Comparison of ENCODE assay signal across 1 cellular context in the genomic region with DNA sequence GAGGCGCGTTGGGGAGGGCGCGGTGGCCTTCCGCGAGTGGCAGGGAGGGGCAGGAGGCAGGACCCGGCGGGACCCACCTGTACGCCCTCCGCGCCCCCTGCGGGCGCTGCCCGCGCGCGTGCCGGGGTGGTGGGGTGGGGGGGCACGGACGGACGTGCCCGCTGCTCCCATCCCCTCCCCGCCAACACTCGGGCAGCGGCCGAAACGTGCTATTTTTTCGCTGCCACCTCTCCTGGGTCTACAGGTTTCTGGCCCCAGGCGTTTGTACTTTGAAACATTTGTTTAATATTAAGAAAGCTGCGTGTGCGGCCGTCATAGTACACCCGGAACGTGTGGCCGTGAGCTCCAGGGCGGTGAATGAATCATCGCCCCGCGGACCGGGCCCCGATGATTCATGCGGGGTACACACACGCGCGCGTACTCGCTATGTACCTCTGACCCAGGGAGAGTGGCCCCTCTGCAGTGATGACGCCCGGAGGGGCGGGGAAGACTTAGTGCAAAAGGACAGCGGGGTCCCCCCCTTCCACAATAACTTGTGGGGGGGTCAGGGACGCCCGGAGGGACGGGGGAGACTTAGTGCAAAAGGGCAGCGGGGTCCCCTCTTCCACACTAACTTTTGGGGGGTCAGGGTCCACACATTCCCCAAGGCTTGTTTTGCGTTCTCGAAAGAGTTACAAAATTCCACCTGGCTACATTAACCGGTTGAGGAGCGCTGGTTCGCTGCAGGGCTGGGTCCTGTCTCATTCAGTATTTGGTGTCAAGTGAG.
A peak's percentile ranks its signal among the peaks of the same experiment; 100 is the strongest.
TF ChIP-seq lines count a peak whose summit lies in the region.

No MANE protein-coding gene starts in this region.

TF ChIP-seq in HepG2, 621 proteins besides CTCF, POLR2A, EP300 and RAD21 (continued from another document and continues in another):
- TF ChIP-seq SKIL (CRISPR knock-in tag; IDR thresholded peaks at IDR 0.05; ENCODE audit: borderline replicate concordance) = no peak; the same call in 1 of the 2 replicates
- TF ChIP-seq NFE2L1 (CRISPR knock-in tag; IDR thresholded peaks at IDR 0.05; ENCODE audit: borderline replicate concordance) = no peak
- TF ChIP-seq, protein P1, sequence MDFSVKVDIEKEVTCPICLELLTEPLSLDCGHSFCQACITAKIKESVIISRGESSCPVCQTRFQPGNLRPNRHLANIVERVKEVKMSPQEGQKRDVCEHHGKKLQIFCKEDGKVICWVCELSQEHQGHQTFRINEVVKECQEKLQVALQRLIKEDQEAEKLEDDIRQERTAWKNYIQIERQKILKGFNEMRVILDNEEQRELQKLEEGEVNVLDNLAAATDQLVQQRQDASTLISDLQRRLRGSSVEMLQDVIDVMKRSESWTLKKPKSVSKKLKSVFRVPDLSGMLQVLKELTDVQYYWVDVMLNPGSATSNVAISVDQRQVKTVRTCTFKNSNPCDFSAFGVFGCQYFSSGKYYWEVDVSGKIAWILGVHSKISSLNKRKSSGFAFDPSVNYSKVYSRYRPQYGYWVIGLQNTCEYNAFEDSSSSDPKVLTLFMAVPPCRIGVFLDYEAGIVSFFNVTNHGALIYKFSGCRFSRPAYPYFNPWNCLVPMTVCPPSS (IDR thresholded peaks at IDR 0.05) = no peak
- TF ChIP-seq FOSL2 (CRISPR knock-in tag; IDR thresholded peaks at IDR 0.05) = peak; percentile 99
- TF ChIP-seq ZFP36 (IDR thresholded peaks at IDR 0.05; ENCODE audit: borderline replicate concordance, low read depth, low read length, partially characterized antibody) = no peak
- TF ChIP-seq ZEB1 (IDR thresholded peaks at IDR 0.05; ENCODE audit: insufficient replicate concordance, low read depth) = peak; percentile 8
- TF ChIP-seq HOXA7 (CRISPR knock-in tag; IDR thresholded peaks at IDR 0.05) = no peak
- no peak for TF ChIP-seq ZBTB8A (CRISPR knock-in tag; IDR thresholded peaks at IDR 0.05; ENCODE audit: borderline replicate concordance, low read depth)
- TF ChIP-seq, protein P2, sequence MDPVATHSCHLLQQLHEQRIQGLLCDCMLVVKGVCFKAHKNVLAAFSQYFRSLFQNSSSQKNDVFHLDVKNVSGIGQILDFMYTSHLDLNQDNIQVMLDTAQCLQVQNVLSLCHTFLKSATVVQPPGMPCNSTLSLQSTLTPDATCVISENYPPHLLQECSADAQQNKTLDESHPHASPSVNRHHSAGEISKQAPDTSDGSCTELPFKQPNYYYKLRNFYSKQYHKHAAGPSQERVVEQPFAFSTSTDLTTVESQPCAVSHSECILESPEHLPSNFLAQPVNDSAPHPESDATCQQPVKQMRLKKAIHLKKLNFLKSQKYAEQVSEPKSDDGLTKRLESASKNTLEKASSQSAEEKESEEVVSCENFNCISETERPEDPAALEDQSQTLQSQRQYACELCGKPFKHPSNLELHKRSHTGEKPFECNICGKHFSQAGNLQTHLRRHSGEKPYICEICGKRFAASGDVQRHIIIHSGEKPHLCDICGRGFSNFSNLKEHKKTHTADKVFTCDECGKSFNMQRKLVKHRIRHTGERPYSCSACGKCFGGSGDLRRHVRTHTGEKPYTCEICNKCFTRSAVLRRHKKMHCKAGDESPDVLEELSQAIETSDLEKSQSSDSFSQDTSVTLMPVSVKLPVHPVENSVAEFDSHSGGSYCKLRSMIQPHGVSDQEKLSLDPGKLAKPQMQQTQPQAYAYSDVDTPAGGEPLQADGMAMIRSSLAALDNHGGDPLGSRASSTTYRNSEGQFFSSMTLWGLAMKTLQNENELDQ (CRISPR knock-in tag; IDR thresholded peaks at IDR 0.05; ENCODE audit: borderline replicate concordance) = no peak
- peak; percentile 70; the same call in 1 of the 2 replicates for TF ChIP-seq HNF1B (CRISPR knock-in tag; IDR thresholded peaks at IDR 0.05)
- no peak for TF ChIP-seq ZNF256 (CRISPR knock-in tag; conservative IDR thresholded peaks at IDR 0.05)
- peak; percentile 55; the same call in 1 of the 2 replicates for TF ChIP-seq ZNF772 (CRISPR knock-in tag; IDR thresholded peaks at IDR 0.05)
- no peak for TF ChIP-seq ZNF263 (CRISPR knock-in tag; IDR thresholded peaks at IDR 0.05)
- 0 out of 4 replicates have a peak, but pooled peaks have one; percentile 47 to 54 for TF ChIP-seq NR2F1 (CRISPR knock-in tag; IDR thresholded peaks at IDR 0.05)
- no peak; the same call in 1 of the 2 replicates for TF ChIP-seq ZNF232 (CRISPR knock-in tag; IDR thresholded peaks at IDR 0.05; ENCODE audit: borderline replicate concordance)
- TF ChIP-seq ARID4A (CRISPR knock-in tag; IDR thresholded peaks at IDR 0.05; ENCODE audit: borderline replicate concordance) = peak; percentile 69; the same call in 1 of the 2 replicates
- TF ChIP-seq HOXA5 (CRISPR knock-in tag; IDR thresholded peaks at IDR 0.05) = no peak
- TF ChIP-seq, protein P3, sequence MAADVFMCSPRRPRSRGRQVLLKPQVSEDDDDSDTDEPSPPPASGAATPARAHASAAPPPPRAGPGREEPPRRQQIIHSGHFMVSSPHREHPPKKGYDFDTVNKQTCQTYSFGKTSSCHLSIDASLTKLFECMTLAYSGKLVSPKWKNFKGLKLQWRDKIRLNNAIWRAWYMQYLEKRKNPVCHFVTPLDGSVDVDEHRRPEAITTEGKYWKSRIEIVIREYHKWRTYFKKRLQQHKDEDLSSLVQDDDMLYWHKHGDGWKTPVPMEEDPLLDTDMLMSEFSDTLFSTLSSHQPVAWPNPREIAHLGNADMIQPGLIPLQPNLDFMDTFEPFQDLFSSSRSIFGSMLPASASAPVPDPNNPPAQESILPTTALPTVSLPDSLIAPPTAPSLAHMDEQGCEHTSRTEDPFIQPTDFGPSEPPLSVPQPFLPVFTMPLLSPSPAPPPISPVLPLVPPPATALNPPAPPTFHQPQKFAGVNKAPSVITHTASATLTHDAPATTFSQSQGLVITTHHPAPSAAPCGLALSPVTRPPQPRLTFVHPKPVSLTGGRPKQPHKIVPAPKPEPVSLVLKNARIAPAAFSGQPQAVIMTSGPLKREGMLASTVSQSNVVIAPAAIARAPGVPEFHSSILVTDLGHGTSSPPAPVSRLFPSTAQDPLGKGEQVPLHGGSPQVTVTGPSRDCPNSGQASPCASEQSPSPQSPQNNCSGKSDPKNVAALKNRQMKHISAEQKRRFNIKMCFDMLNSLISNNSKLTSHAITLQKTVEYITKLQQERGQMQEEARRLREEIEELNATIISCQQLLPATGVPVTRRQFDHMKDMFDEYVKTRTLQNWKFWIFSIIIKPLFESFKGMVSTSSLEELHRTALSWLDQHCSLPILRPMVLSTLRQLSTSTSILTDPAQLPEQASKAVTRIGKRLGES (CRISPR knock-in tag; IDR thresholded peaks at IDR 0.05; ENCODE audit: borderline replicate concordance) = no peak
- TF ChIP-seq ATF2 (CRISPR knock-in tag; IDR thresholded peaks at IDR 0.05) = no peak
- TF ChIP-seq HNF4G (IDR thresholded peaks at IDR 0.05; ENCODE audit: borderline replicate concordance, low read depth, low read length) = peak; percentile 26; the same call in 1 of the 2 replicates
- TF ChIP-seq HNF4G (CRISPR knock-in tag; IDR thresholded peaks at IDR 0.05; ENCODE audit: borderline replicate concordance, low read depth) = peak; percentile 60; the same call in 1 of the 2 replicates
- no peak for TF ChIP-seq TSC22D2 (CRISPR knock-in tag; IDR thresholded peaks at IDR 0.05; ENCODE audit: borderline replicate concordance)
- TF ChIP-seq ISL2 (CRISPR knock-in tag; IDR thresholded peaks at IDR 0.05) = no peak
- TF ChIP-seq ZNF839 (CRISPR knock-in tag; IDR thresholded peaks at IDR 0.05; ENCODE audit: borderline replicate concordance) = no peak
- TF ChIP-seq CREM (IDR thresholded peaks at IDR 0.05) = peak; percentile 68
- no peak for TF ChIP-seq CREM (CRISPR knock-in tag; IDR thresholded peaks at IDR 0.05)
- TF ChIP-seq, protein P4, sequence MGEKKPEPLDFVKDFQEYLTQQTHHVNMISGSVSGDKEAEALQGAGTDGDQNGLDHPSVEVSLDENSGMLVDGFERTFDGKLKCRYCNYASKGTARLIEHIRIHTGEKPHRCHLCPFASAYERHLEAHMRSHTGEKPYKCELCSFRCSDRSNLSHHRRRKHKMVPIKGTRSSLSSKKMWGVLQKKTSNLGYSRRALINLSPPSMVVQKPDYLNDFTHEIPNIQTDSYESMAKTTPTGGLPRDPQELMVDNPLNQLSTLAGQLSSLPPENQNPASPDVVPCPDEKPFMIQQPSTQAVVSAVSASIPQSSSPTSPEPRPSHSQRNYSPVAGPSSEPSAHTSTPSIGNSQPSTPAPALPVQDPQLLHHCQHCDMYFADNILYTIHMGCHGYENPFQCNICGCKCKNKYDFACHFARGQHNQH (CRISPR knock-in tag; IDR thresholded peaks at IDR 0.05) = peak; percentile 51; the same call in 1 of the 2 replicates
- TF ChIP-seq CCDC6 (CRISPR knock-in tag; IDR thresholded peaks at IDR 0.05) = no peak
- no peak for TF ChIP-seq ZNF616 (CRISPR knock-in tag; IDR thresholded peaks at IDR 0.05; ENCODE audit: low read depth)
- TF ChIP-seq RARA (CRISPR knock-in tag; IDR thresholded peaks at IDR 0.05) = peak; percentile 77
- no peak for TF ChIP-seq GATA4 (IDR thresholded peaks at IDR 0.05; ENCODE audit: borderline replicate concordance, low read depth)
- TF ChIP-seq ZNF207 (IDR thresholded peaks at IDR 0.05; ENCODE audit: borderline replicate concordance) = no peak
- TF ChIP-seq SPEN (CRISPR knock-in tag; IDR thresholded peaks at IDR 0.05; ENCODE audit: low read depth) = no peak
- TF ChIP-seq GZF1 (CRISPR knock-in tag; IDR thresholded peaks at IDR 0.05) = 0 out of 2 replicates have a peak, but pooled peaks have one; percentile 67
- TF ChIP-seq MAFG (CRISPR knock-in tag; IDR thresholded peaks at IDR 0.05) = no peak
- TF ChIP-seq ATAD3A (CRISPR knock-in tag; IDR thresholded peaks at IDR 0.05) = no peak
- peak; percentile 70 for TF ChIP-seq CSRNP1 (CRISPR knock-in tag; IDR thresholded peaks at IDR 0.05)
